34 cellular contexts compared by ENCODE assay signal in the genomic region with DNA sequence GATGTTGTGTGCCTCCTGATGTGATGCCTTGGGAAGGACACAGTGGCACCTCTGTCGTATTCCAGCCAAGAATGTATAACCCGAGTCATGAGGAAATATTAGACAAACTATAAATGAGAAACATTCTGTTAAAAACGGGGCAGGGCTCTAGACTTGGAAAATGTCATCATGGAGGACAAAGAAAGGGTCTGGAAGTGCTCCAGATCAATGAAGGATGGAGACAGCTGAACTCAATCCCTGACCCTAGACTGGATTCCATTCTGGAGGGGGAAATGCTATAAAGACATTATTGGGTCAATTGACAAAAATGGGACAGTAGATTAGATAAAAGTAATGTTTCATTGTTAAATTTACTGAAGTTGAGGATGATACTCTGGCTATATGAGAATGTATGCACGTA.
"Had no signal": no experiment of that assay in that cellular context is flagged by ENCODE, and none has a peak within 500 bp of the region (broad histone marks: within the 10 kb centered on the region; RNA-seq: fewer than 3 reads in every experiment).

No MANE protein-coding gene starts in this region.

- H3K4me1 Mint-ChIP-seq: naive thymus-derived CD4-positive, alpha-beta T cell; natural killer cell; stimulated activated memory B cell treated with anti-CD40 and anti-IgM and Interleukin-4, amounts not matched to agents 10 μg/mL and 1 μg/mL and 100 μg/mL, for 72 hours; stimulated activated naive CD8-positive, alpha-beta T cell treated with anti-CD3 and anti-CD28 coated beads, Interleukin-15, amount 100 ng/mL, for 72 hours had no signal

- H3K27me3 ChIP-seq: neutrophil, ovary, right lobe of liver, sigmoid colon, suprapubic skin, testis, tibial artery, upper lobe of right lung, uterus had no signal

- H2AFZ ChIP-seq: parathyroid adenoma had no signal

- H3K4me3 Mint-ChIP-seq: naive thymus-derived CD4-positive, alpha-beta T cell; natural killer cell; nephron; neural crest cell; stimulated activated memory B cell treated with anti-CD40 and anti-IgM and Interleukin-4, amounts not matched to agents 10 μg/mL and 1 μg/mL and 100 μg/mL, for 72 hours; stimulated activated naive CD8-positive, alpha-beta T cell treated with anti-CD3 and anti-CD28 coated beads, Interleukin-15, amount 100 ng/mL, for 72 hours; type B pancreatic cell had no signal

- H3K36me3 ChIP-seq: neutrophil, ovary, right lobe of liver, sigmoid colon, spleen, suprapubic skin, tibial artery, transverse colon, upper lobe of right lung, uterus had no signal

- DNase-seq: naive thymus-derived CD4-positive, alpha-beta T cell; natural killer cell; occipital lobe; ovary; posterior cingulate gyrus; psoas muscle; right cardiac atrium; right lobe of liver; sigmoid colon; spleen; stimulated activated CD4-positive, alpha-beta T cell treated with anti-CD3 and anti-CD28 coated beads, Interleukin-12 subunit alpha, Interleukin-12 subunit beta, amount 100 ng/mL, for 4 hours; stimulated activated CD4-positive, alpha-beta T cell treated with anti-CD3 and anti-CD28 coated beads, Interleukin-1b, Interleukin-23, amount 100 ng/mL, for 48 hours; stimulated activated CD4-positive, alpha-beta T cell treated with anti-CD3 and anti-CD28 coated beads, Interleukin-4, amount 100 ng/mL, for 1 hour; stimulated activated CD4-positive, alpha-beta T cell treated with anti-CD3 and anti-CD28 coated beads, Interleukin-4, amount 100 ng/mL, for 4 hours; stimulated activated CD8-positive, alpha-beta memory T cell treated with anti-CD3 and anti-CD28 coated beads, Interleukin-4, amount 100 ng/mL, for 48 hours; stimulated activated naive CD4-positive, alpha-beta T cell; stimulated activated naive CD8-positive, alpha-beta T cell treated with anti-CD3 and anti-CD28 coated beads, Interleukin-15, amount 100 ng/mL, for 72 hours; stimulated activated naive CD8-positive, alpha-beta T cell treated with anti-CD3 and anti-CD28 coated beads, Interleukin-15, Interleukin-2, amounts not matched to agents 100 U/mL and 50 U/mL, for 24 hours; substantia nigra; testis; tibial artery; transverse colon; upper lobe of right lung; uterus had no signal

- H3K4me1 ChIP-seq: right lobe of liver, sigmoid colon, spleen, suprapubic skin, testis, tibial artery, transverse colon, upper lobe of right lung, uterus had no signal

- H3K36me3 Mint-ChIP-seq: naive thymus-derived CD4-positive, alpha-beta T cell; natural killer cell; stimulated activated memory B cell treated with anti-CD40 and anti-IgM and Interleukin-4, amounts not matched to agents 10 μg/mL and 1 μg/mL and 100 μg/mL, for 72 hours; type B pancreatic cell had no signal

- H3K79me2 ChIP-seq: parathyroid adenoma had no signal

- H3K4me3 ChIP-seq: ovary, psoas muscle, right lobe of liver, sigmoid colon, skin epidermis, smooth muscle cell, spleen, suprapubic skin, testis, tibial artery, transverse colon, upper lobe of right lung, uterus had no signal

- ATAC-seq: naive thymus-derived CD4-positive, alpha-beta T cell; natural killer cell; psoas muscle; right cardiac atrium; right lobe of liver; stimulated activated memory B cell treated with anti-CD40 and anti-IgM and Interleukin-4, amounts not matched to agents 10 μg/mL and 1 μg/mL and 100 μg/mL, for 72 hours; stimulated activated naive CD8-positive, alpha-beta T cell treated with anti-CD3 and anti-CD28 coated beads, Interleukin-15, amount 100 ng/mL, for 72 hours; stimulated activated naive CD8-positive, alpha-beta T cell treated with anti-CD3 and anti-CD28 coated beads, Interleukin-15, Interleukin-2, amounts not matched to agents 100 U/mL and 50 U/mL, for 24 hours; upper lobe of right lung had no signal

- H3K4me2 ChIP-seq: smooth muscle cell had no signal

- H3K9me3 Mint-ChIP-seq: natural killer cell, nephron, neural crest cell, type B pancreatic cell had no signal

- H3K9me3 ChIP-seq: neutrophil, ovary, psoas muscle, right lobe of liver, sigmoid colon, spleen, suprapubic skin, testis, tibial artery, transverse colon, upper lobe of right lung, uterus had no signal

- H3K27ac ChIP-seq: ovary, parathyroid adenoma, psoas muscle, right lobe of liver, sigmoid colon, skin epidermis, spleen, suprapubic skin, testis, tibial artery, transverse colon, upper lobe of right lung, uterus had no signal

- H3K27ac Mint-ChIP-seq: naive thymus-derived CD4-positive, alpha-beta T cell; natural killer cell; progenitor cell of endocrine pancreas; stimulated activated memory B cell treated with anti-CD40 and anti-IgM and Interleukin-4, amounts not matched to agents 10 μg/mL and 1 μg/mL and 100 μg/mL, for 72 hours; stimulated activated naive CD8-positive, alpha-beta T cell treated with anti-CD3 and anti-CD28 coated beads, Interleukin-15, amount 100 ng/mL, for 72 hours; type B pancreatic cell had no signal

- H3K9ac ChIP-seq: parathyroid adenoma had no signal
